ENCODE assay signal across 25 cellular contexts in genomic region chr18:77136076-77136718, GRCh38. TPM values are rescaled to one million over a fixed set of nuclear protein-coding genes. Genes with fewer than 3 reads are reported as not detected.
A peak's percentile ranks its signal among the peaks of the same experiment; 100 is the strongest.
DNase-seq lines count a peak whose midpoint lies in the region; ATAC-seq and TF ChIP-seq lines count a peak whose summit lies in the region.
"Had no signal": no experiment of that assay in that cellular context is flagged by ENCODE, and none has a peak within 500 bp of the region (broad histone marks: within the 10 kb centered on the region; RNA-seq: fewer than 3 reads in every experiment).

No MANE protein-coding gene starts in this region.

- H3K27me3 ChIP-seq in CD4-positive, alpha-beta T cell (ENCODE audit: control insufficient read depth, insufficient read depth, low read length) = no peaks in the 10 kb centered on the region
- H3K27me3 ChIP-seq: SJSA1 had no signal

- H3K36me3 Mint-ChIP-seq in activated T-cell treated with anti-CD3 and anti-CD28 coated beads, Interleukin-2, amount 50 U/mL, for 4 hours (ENCODE audit: insufficient read depth) = no peaks in the 10 kb centered on the region
- peaks cover 3% of the 10 kb centered on the region for H3K36me3 Mint-ChIP-seq in activated T-cell treated with anti-CD3 and anti-CD28 coated beads, Interleukin-2, amount 50 U/mL, for 24 hours (ENCODE audit: low read depth)
- peaks cover 8% of the 10 kb centered on the region for H3K36me3 Mint-ChIP-seq in CD4-positive, alpha-beta T cell (ENCODE audit: low read depth)
- H3K36me3 Mint-ChIP-seq in activated B cell treated with CpG ODN at 0.5 μM for 24 hours (ENCODE audit: low read depth) (peaks cover 1% of the 10 kb centered on the region), type B pancreatic cell (no peaks in the 10 kb centered on the region)

- H3K4me1 Mint-ChIP-seq in activated T-cell treated with anti-CD3 and anti-CD28 coated beads, Interleukin-2, amount 50 U/mL, for 4 hours (ENCODE audit: low read depth) = peaks cover 35% of the 10 kb centered on the region
- peaks cover 37% of the 10 kb centered on the region for H3K4me1 Mint-ChIP-seq in activated T-cell treated with anti-CD3 and anti-CD28 coated beads, Interleukin-2, amount 50 U/mL, for 24 hours (ENCODE audit: low read depth)
- peaks cover 39% of the 10 kb centered on the region for H3K4me1 Mint-ChIP-seq in CD4-positive, alpha-beta T cell (ENCODE audit: low read depth)
- H3K4me1 Mint-ChIP-seq in activated B cell treated with CpG ODN at 0.5 μM for 24 hours (peaks cover 41% of the 10 kb centered on the region), type B pancreatic cell (ENCODE audit: unreplicated experiment) (peaks cover 15% of the 10 kb centered on the region)

- no peaks in the 10 kb centered on the region for H3K27me3 Mint-ChIP-seq in activated T-cell treated with anti-CD3 and anti-CD28 coated beads, Interleukin-2, amount 50 U/mL, for 4 hours (ENCODE audit: low read depth)
- no peaks in the 10 kb centered on the region for H3K27me3 Mint-ChIP-seq in activated T-cell treated with anti-CD3 and anti-CD28 coated beads, Interleukin-2, amount 50 U/mL, for 24 hours
- H3K27me3 Mint-ChIP-seq in CD4-positive, alpha-beta T cell = no peaks in the 10 kb centered on the region
- H3K27me3 Mint-ChIP-seq in activated B cell treated with CpG ODN at 0.5 μM for 24 hours (no peaks in the 10 kb centered on the region), type B pancreatic cell (peaks cover 31% of the 10 kb centered on the region)
- H3K27me3 Mint-ChIP-seq: CD8-positive, alpha-beta memory T cell had no signal

- ATAC-seq in activated T-cell treated with anti-CD3 and anti-CD28 coated beads, Interleukin-2, amount 50 U/mL, for 4 hours = no peak
- no peak for ATAC-seq in CD4-positive, alpha-beta T cell (ENCODE audit: poor library complexity)
- ATAC-seq in activated B cell treated with CpG ODN at 0.5 μM for 24 hours (ENCODE audit: low read depth) = no peak

- no peak overlapping the region for H3K27ac ChIP-seq in CD4-positive, alpha-beta T cell (ENCODE audit: low read depth, low read length)
- H3K27ac ChIP-seq: SJSA1 had no signal

- POLR2A ChIA-PET in CD4-positive, alpha-beta T cell (lab: Charles Lee) = no interaction called here
- POLR2A ChIA-PET in activated B cell treated with CpG ODN at 0.5 μM for 24 hours (lab: Charles Lee) = no interaction called here

- peak overlapping the region; percentile 22 for H3K4me3 Mint-ChIP-seq in activated T-cell treated with anti-CD3 and anti-CD28 coated beads, Interleukin-2, amount 50 U/mL, for 4 hours
- H3K4me3 Mint-ChIP-seq in activated T-cell treated with anti-CD3 and anti-CD28 coated beads, Interleukin-2, amount 50 U/mL, for 24 hours = no peak overlapping the region
- H3K4me3 Mint-ChIP-seq in CD4-positive, alpha-beta T cell = no peak overlapping the region
- H3K4me3 Mint-ChIP-seq in activated B cell treated with CpG ODN at 0.5 μM for 24 hours (peak overlapping the region; percentile 4), type B pancreatic cell (no peak overlapping the region)

- CTCF ChIA-PET in CD4-positive, alpha-beta T cell (lab: Charles Lee) = no interaction called here
- CTCF ChIA-PET in activated B cell treated with CpG ODN at 0.5 μM for 24 hours (lab: Charles Lee) = no interaction called here

- TF ChIP-seq CTCF in CD4-positive, alpha-beta T cell (IDR thresholded peaks at IDR 0.05) = no peak
- TF ChIP-seq CTCF in activated B cell treated with CpG ODN at 0.5 μM for 24 hours (IDR thresholded peaks at IDR 0.05) (no peak), type B pancreatic cell (conservative IDR thresholded peaks at IDR 0.05) (no peak)

- H3K9me3 ChIP-seq in CD4-positive, alpha-beta T cell (ENCODE audit: control insufficient read depth, low read length) = no peaks in the 10 kb centered on the region
- H3K9me3 ChIP-seq: HAP-1, SJSA1 had no signal

- no peaks in the 10 kb centered on the region for H3K9me3 Mint-ChIP-seq in activated T-cell treated with anti-CD3 and anti-CD28 coated beads, Interleukin-2, amount 50 U/mL, for 4 hours
- H3K9me3 Mint-ChIP-seq in activated T-cell treated with anti-CD3 and anti-CD28 coated beads, Interleukin-2, amount 50 U/mL, for 24 hours = no peaks in the 10 kb centered on the region
- H3K9me3 Mint-ChIP-seq in CD4-positive, alpha-beta T cell = no peaks in the 10 kb centered on the region
- H3K9me3 Mint-ChIP-seq in activated B cell treated with CpG ODN at 0.5 μM for 24 hours (no peaks in the 10 kb centered on the region), type B pancreatic cell (no peaks in the 10 kb centered on the region)
- H3K9me3 Mint-ChIP-seq: CD8-positive, alpha-beta memory T cell had no signal

- no peak overlapping the region for H3K27ac Mint-ChIP-seq in activated T-cell treated with anti-CD3 and anti-CD28 coated beads, Interleukin-2, amount 50 U/mL, for 24 hours
- peak overlapping the region; percentile 82 for H3K27ac Mint-ChIP-seq in CD4-positive, alpha-beta T cell
- H3K27ac Mint-ChIP-seq in activated B cell treated with CpG ODN at 0.5 μM for 24 hours (no peak overlapping the region), type B pancreatic cell (no peak overlapping the region)

- intact Hi-C loops in CD4-positive, alpha-beta T cell (cut with DNase I, micrococcal nuclease) = no loop called here
- intact Hi-C loops in activated B cell treated with CpG ODN at 0.5 μM for 24 hours (cut with micrococcal nuclease) = no loop called here

- DNase-seq in activated T-cell treated with anti-CD3 and anti-CD28 coated beads, Interleukin-2, amount 50 U/mL, for 4 hours = no peak
- DNase-seq in activated T-cell treated with anti-CD3 and anti-CD28 coated beads, Interleukin-2, amount 50 U/mL, for 24 hours = no peak
- DNase-seq in CD4-positive, alpha-beta T cell = no peak
- no peak for DNase-seq in activated B cell treated with CpG ODN at 0.5 μM for 24 hours
- peak; percentile 52 for DNase-seq in type B pancreatic cell (ENCODE audit: extremely low spot score, unreplicated experiment)
- no peak for DNase-seq in DMS53 treated with DMSO at 0.1 percent for 48 hours (lab: John Stamatoyannopoulos, UW; ENCODE audit: unreplicated experiment)
- DNase-seq in kidney glomerular epithelial cell (lab: John Stamatoyannopoulos, UW) = no peak
- DNase-seq: C1 segment of cervical spinal cord; CD8-positive, alpha-beta memory T cell; DMS 273 treated with DMSO at 0.1 percent for 48 hours; DMS79 treated with DMSO at 0.1 percent for 48 hours; GOT3; KBM-7; MM.1S; NCI-H1048; NCI-H1417; NCI-H1694; NCI-H2081; NCI-H2227 treated with DMSO at 0.1 percent for 48 hours; NCI-H526 treated with DMSO at 0.1 percent for 48 hours; Right ventricle myocardium superior; RPMI8226 had no signal

RNA-seq across cellular contexts. Expression of gene MBP, which starts 3.6 kb away (rescaled TPM):
- total RNA-seq in activated T-cell treated with anti-CD3 and anti-CD28 coated beads, Interleukin-2, amount 50 U/mL, for 4 hours = 10 to 100 TPM; 28.1 to 32.9 (median 32.3) TPM
- 10 to 100 TPM; 75.4 to 79.2 TPM for total RNA-seq in CD4-positive, alpha-beta T cell
- 88.0 and 92.7 TPM in 2 replicates for total RNA-seq in activated B cell treated with CpG ODN at 0.5 μM for 24 hours
- total RNA-seq in type B pancreatic cell (ENCODE audit: low replicate concordance) = 14.5 and 34.0 TPM in 2 replicates
- total RNA-seq: A172, SJSA1 had no signal

Comparison
In these comparisons a context has a peak if more than half of its experiments do, and no peak if none do; other contexts are left out.
1. H3K4me3 Mint-ChIP-seq: peak in activated T-cell treated with anti-CD3 and anti-CD28 coated beads, Interleukin-2, amount 50 U/mL, for 4 hours (single experiment) and activated B cell treated with CpG ODN at 0.5 μM for 24 hours (single experiment); none in activated T-cell treated with anti-CD3 and anti-CD28 coated beads, Interleukin-2, amount 50 U/mL, for 24 hours (single experiment), CD4-positive, alpha-beta T cell (single experiment) and type B pancreatic cell (single experiment).